ENCODE assay signal across 27 cellular contexts in genomic region chr3:41329881-41330280, GRCh38.
"Had no signal": no experiment of that assay in that cellular context is flagged by ENCODE, and none has a peak within 500 bp of the region (broad histone marks: within the 10 kb centered on the region; RNA-seq: fewer than 3 reads in every experiment).

No MANE protein-coding gene starts in this region.

- ATAC-seq: activated CD8-positive, alpha-beta T cell treated with anti-CD3 and anti-CD28 coated beads, Interleukin-2, amount 10 ng/mL, durations not matched to agents 7 days and 5 days; effector memory CD8-positive, alpha-beta T cell; gastroesophageal sphincter; mucosa of descending colon; sciatic nerve; stimulated activated naive CD8-positive, alpha-beta T cell treated with anti-CD3 and anti-CD28 coated beads, Interleukin-15, Interleukin-2, amounts not matched to agents 100 U/mL and 50 U/mL, for 24 hours had no signal

- DNase-seq: activated CD4-positive, alpha-beta T cell treated with anti-CD3 and anti-CD28 coated beads, Interleukin-2, amount 50 U/mL, for 1 hour; activated CD4-positive, CD25-positive, alpha-beta regulatory T cell treated with anti-CD3 and anti-CD28 coated beads, Interleukin-2, amount 50 U/mL, for 72 hours; activated CD8-positive, alpha-beta T cell treated with anti-CD3 and anti-CD28 coated beads, Interleukin-2, amount 10 ng/mL, durations not matched to agents 7 days and 5 days; activated gamma-delta T cell; anterior cingulate cortex; dorsolateral prefrontal cortex; effector memory CD8-positive, alpha-beta T cell; esophagus squamous epithelium; head of caudate nucleus; hypothalamus; mucosa of descending colon; naive B cell; nucleus accumbens; posterior cingulate gyrus; spleen; stimulated activated CD4-positive, alpha-beta T cell treated with anti-CD3 and anti-CD28 coated beads, Interleukin-4, amount 100 ng/mL, for 1 hour; stimulated activated naive CD8-positive, alpha-beta T cell treated with anti-CD3 and anti-CD28 coated beads, Interleukin-15, Interleukin-2, amounts not matched to agents 100 U/mL and 50 U/mL, for 24 hours; upper lobe of left lung; WERI-Rb-1 had no signal

- H3K27me3 ChIP-seq: dorsolateral prefrontal cortex, esophagus squamous epithelium, gastroesophageal sphincter, spleen, upper lobe of left lung had no signal

- H3K4me1 Mint-ChIP-seq: activated naive CD4-positive, alpha-beta T cell treated with anti-CD3 and anti-CD28 coated beads, Interleukin-2, amount 50 U/mL, for 24 hours; central memory CD8-positive, alpha-beta T cell; memory B cell had no signal

- H3K9me3 ChIP-seq: esophagus squamous epithelium, gastroesophageal sphincter, mucosa of descending colon, spleen, upper lobe of left lung had no signal

- H3K36me3 ChIP-seq: esophagus squamous epithelium, gastroesophageal sphincter, spleen, upper lobe of left lung, WERI-Rb-1 had no signal

- FAIRE-seq: colon had no signal

- H3K4me1 ChIP-seq: gastroesophageal sphincter, upper lobe of left lung had no signal

- H3K27ac Mint-ChIP-seq: activated CD8-positive, alpha-beta T cell treated with anti-CD3 and anti-CD28 coated beads, Interleukin-2, amount 10 ng/mL, durations not matched to agents 7 days and 5 days; activated naive CD4-positive, alpha-beta T cell treated with anti-CD3 and anti-CD28 coated beads, Interleukin-2, amount 50 U/mL, for 24 hours; activated T-helper 1 cell treated with anti-CD3 and anti-CD28 coated beads, Interleukin-12 subunit alpha, Interleukin-12 subunit beta, Interleukin-2, Interleukin-4 antibody, amounts not matched to agents 30 ng/mL and 10 ng/mL and 1 ng/mL, durations not matched to agents 14 hours and 24 hours and 36 hours; effector memory CD8-positive, alpha-beta T cell; memory B cell had no signal

- H3K4me3 ChIP-seq: dorsolateral prefrontal cortex, esophagus squamous epithelium, gastroesophageal sphincter, mucosa of descending colon, spleen, upper lobe of left lung had no signal

- H3K27me3 Mint-ChIP-seq: activated naive CD4-positive, alpha-beta T cell treated with anti-CD3 and anti-CD28 coated beads, Interleukin-2, amount 50 U/mL, for 24 hours; brain; central memory CD8-positive, alpha-beta T cell; effector memory CD8-positive, alpha-beta T cell; memory B cell; naive B cell had no signal

- H3K27ac ChIP-seq: dorsolateral prefrontal cortex, esophagus squamous epithelium, gastroesophageal sphincter, spleen, upper lobe of left lung, WERI-Rb-1 had no signal

- H3K9me3 Mint-ChIP-seq: activated naive CD4-positive, alpha-beta T cell treated with anti-CD3 and anti-CD28 coated beads, Interleukin-2, amount 50 U/mL, for 24 hours; activated T-helper 1 cell treated with anti-CD3 and anti-CD28 coated beads, Interleukin-12 subunit alpha, Interleukin-12 subunit beta, Interleukin-2, Interleukin-4 antibody, amounts not matched to agents 30 ng/mL and 10 ng/mL and 1 ng/mL, durations not matched to agents 14 hours and 24 hours and 36 hours; brain; central memory CD8-positive, alpha-beta T cell; effector memory CD8-positive, alpha-beta T cell; memory B cell; naive B cell had no signal

- H3K36me3 Mint-ChIP-seq: activated naive CD4-positive, alpha-beta T cell treated with anti-CD3 and anti-CD28 coated beads, Interleukin-2, amount 50 U/mL, for 24 hours; brain; naive B cell had no signal

- H3K4me3 Mint-ChIP-seq: activated CD8-positive, alpha-beta T cell treated with anti-CD3 and anti-CD28 coated beads, Interleukin-2, amount 10 ng/mL, durations not matched to agents 7 days and 5 days; activated naive CD4-positive, alpha-beta T cell treated with anti-CD3 and anti-CD28 coated beads, Interleukin-2, amount 50 U/mL, for 24 hours; activated T-helper 1 cell treated with anti-CD3 and anti-CD28 coated beads, Interleukin-12 subunit alpha, Interleukin-12 subunit beta, Interleukin-2, Interleukin-4 antibody, amounts not matched to agents 30 ng/mL and 10 ng/mL and 1 ng/mL, durations not matched to agents 14 hours and 24 hours and 36 hours; brain; central memory CD8-positive, alpha-beta T cell; effector memory CD8-positive, alpha-beta T cell; memory B cell; naive B cell had no signal
